Comparison of ENCODE assay signal across 16 cellular contexts in genomic region chr10:51907342-51907741, GRCh38.
DNase-seq lines count a peak whose midpoint lies in the region; ATAC-seq and TF ChIP-seq lines count a peak whose summit lies in the region.
"Had no signal": no experiment of that assay in that cellular context is flagged by ENCODE, and none has a peak within 500 bp of the region (broad histone marks: within the 10 kb centered on the region; RNA-seq: fewer than 3 reads in every experiment).

No MANE protein-coding gene starts in this region.

- no peak overlapping the region for H3K4me2 ChIP-seq in mammary epithelial cell (ENCODE audit: insufficient read depth, low read depth, low read length)

- no peaks in the 10 kb centered on the region for H3K4me1 Mint-ChIP-seq in T-helper 17 cell
- H3K4me1 Mint-ChIP-seq in nephron progenitor cell, result peaks cover 71% of the 10 kb centered on the region
- H3K4me1 Mint-ChIP-seq: B cell had no signal

- H3K4me1 ChIP-seq in thyroid gland (peaks cover 7 to 23% of the 10 kb centered on the region in 2 donors), mammary epithelial cell (ENCODE audit: insufficient read depth, low read length) (no peaks in the 10 kb centered on the region)

- BruUV-seq in mammary epithelial cell (replicated peaks; lab: Mats Ljungman, UMichigan), result no TSS peak

- H3K27ac ChIP-seq in thyroid gland, result peak overlapping the region; percentile 18 to 64 (median 27)
- no peak overlapping the region for H3K27ac ChIP-seq in mammary epithelial cell (ENCODE audit: insufficient read depth, low read depth, low read length)

- H3K27ac Mint-ChIP-seq in T-helper 17 cell (peak overlapping the region; percentile 10), nephron progenitor cell (peak overlapping the region; percentile 50)
- H3K27ac Mint-ChIP-seq: B cell; CD4-positive, alpha-beta T cell had no signal

- H3K27me3 Mint-ChIP-seq in T-helper 17 cell, result peaks cover 4% of the 10 kb centered on the region
- H3K27me3 Mint-ChIP-seq in nephron progenitor cell (ENCODE audit: low read depth, poor library complexity), result peaks cover 3% of the 10 kb centered on the region

- CTCF ChIA-PET in mammary epithelial cell (lab: Charles Lee; ENCODE audit: low non-redundant PET), result no interaction called here

- H3K27me3 ChIP-seq in thyroid gland, result no peaks in the 10 kb centered on the region
- no peaks in the 10 kb centered on the region for H3K27me3 ChIP-seq in mammary epithelial cell (ENCODE audit: insufficient read depth, low read length)

- no peak for TF ChIP-seq POLR2A in thyroid gland (IDR thresholded peaks at IDR 0.05)

- H3K4me3 ChIP-seq in thyroid gland (replicated peaks in 1 of 3) (no peak overlapping the region), mammary epithelial cell (replicated peaks in 1 of 3; ENCODE audit: insufficient read depth in 1 of 3, low read depth in 2 of 3, low read length in 3 of 3) (no peak overlapping the region)

- no peak overlapping the region for H2AFZ ChIP-seq in mammary epithelial cell (ENCODE audit: low read depth, low read length)

- H3K9me3 ChIP-seq in T-helper 17 cell (ENCODE audit: control insufficient read depth, low read length, poor library complexity, severe bottlenecking), result no peaks in the 10 kb centered on the region
- H3K9me3 ChIP-seq in thyroid gland, result no peaks in the 10 kb centered on the region
- no peaks in the 10 kb centered on the region for H3K9me3 ChIP-seq in mammary epithelial cell (replicated peaks; ENCODE audit: insufficient read depth, low read length)

- WGBS in thyroid gland, 2 donors, result 11 to 35% methylated on average over 2 of the region's 2 CpGs
- WGBS in mammary epithelial cell (ENCODE audit: low coverage, missing lambda C conversion rate), result 14% methylated on average over 2 of the region's 2 CpGs

- in situ Hi-C loops in mammary epithelial cell (cut with MboI; ENCODE audit: low sequenced_read_pairs in 2 of 2), result no loop called here

- no peak for ATAC-seq in T-helper 17 cell

- intact Hi-C loops in thyroid gland (cut with DNase I) (no loop called here), mammary epithelial cell (cut with micrococcal nuclease) (no loop called here)

- no peak overlapping the region for H3K4me3 Mint-ChIP-seq in T-helper 17 cell
- H3K4me3 Mint-ChIP-seq in nephron progenitor cell, result no peak overlapping the region
- H3K4me3 Mint-ChIP-seq: B cell; CD4-positive, alpha-beta T cell; H9 had no signal

- DNase-seq in EH (ENCODE audit: low read depth) (peak; percentile 18), T-helper 17 cell (no peak), nephron progenitor cell (no peak), thyroid gland (peak; percentile 27 to 30), globus pallidus (ENCODE audit: low spot score) (no peak), NCI-H526 (lab: John Stamatoyannopoulos, UW) (no peak), mammary epithelial cell (no peak)
- DNase-seq: ACHN; C1 segment of cervical spinal cord; CD4-positive, alpha-beta T cell; DMS79; EL; GDM1; GOT3; H9 had no signal

- H4K20me1 ChIP-seq in mammary epithelial cell (ENCODE audit: insufficient read depth, low read length), result no peaks in the 10 kb centered on the region

- H3K36me3 Mint-ChIP-seq in T-helper 17 cell (ENCODE audit: low read depth) (peaks cover 5% of the 10 kb centered on the region), nephron progenitor cell (ENCODE audit: low read depth) (no peaks in the 10 kb centered on the region)

- H3K36me3 ChIP-seq in thyroid gland (no peaks in the 10 kb centered on the region), mammary epithelial cell (ENCODE audit: insufficient read depth, low read length) (no peaks in the 10 kb centered on the region)

- TF ChIP-seq CTCF in nephron progenitor cell (IDR thresholded peaks at IDR 0.05), result no peak
- no peak for TF ChIP-seq CTCF in thyroid gland (IDR thresholded peaks at IDR 0.05)
- TF ChIP-seq CTCF in mammary epithelial cell (conservative IDR thresholded peaks at IDR 0.05 in 1 of 2, IDR thresholded peaks at IDR 0.05 in 1 of 2; ENCODE audit: extremely low read depth in 1 of 2, insufficient read depth in 1 of 2, low read depth in 1 of 2, low read length in 2 of 2), result no peak

- H3K9ac ChIP-seq in mammary epithelial cell (ENCODE audit: insufficient read depth, low read length), result no peak overlapping the region

- H3K9me3 Mint-ChIP-seq in nephron progenitor cell, result no peaks in the 10 kb centered on the region
- H3K9me3 Mint-ChIP-seq: CD4-positive, alpha-beta T cell had no signal

- dilution Hi-C loops in mammary epithelial cell (cut with HindIII; ENCODE audit: low sequenced_read_pairs), result no loop called here

- H3K79me2 ChIP-seq in mammary epithelial cell (ENCODE audit: insufficient read depth, low read length), result no peaks in the 10 kb centered on the region

Comparison
In these comparisons a context has a peak if more than half of its experiments do, and no peak if none do; other contexts are left out.
1. DNase-seq: peak in EH (single experiment) and thyroid gland (2 of 2); none in T-helper 17 cell (0 of 3), nephron progenitor cell (single experiment), globus pallidus (single experiment), NCI-H526 (0 of 2) and mammary epithelial cell (single experiment).